Comparison of ENCODE assay signal across 9 cellular contexts in the genomic region with DNA sequence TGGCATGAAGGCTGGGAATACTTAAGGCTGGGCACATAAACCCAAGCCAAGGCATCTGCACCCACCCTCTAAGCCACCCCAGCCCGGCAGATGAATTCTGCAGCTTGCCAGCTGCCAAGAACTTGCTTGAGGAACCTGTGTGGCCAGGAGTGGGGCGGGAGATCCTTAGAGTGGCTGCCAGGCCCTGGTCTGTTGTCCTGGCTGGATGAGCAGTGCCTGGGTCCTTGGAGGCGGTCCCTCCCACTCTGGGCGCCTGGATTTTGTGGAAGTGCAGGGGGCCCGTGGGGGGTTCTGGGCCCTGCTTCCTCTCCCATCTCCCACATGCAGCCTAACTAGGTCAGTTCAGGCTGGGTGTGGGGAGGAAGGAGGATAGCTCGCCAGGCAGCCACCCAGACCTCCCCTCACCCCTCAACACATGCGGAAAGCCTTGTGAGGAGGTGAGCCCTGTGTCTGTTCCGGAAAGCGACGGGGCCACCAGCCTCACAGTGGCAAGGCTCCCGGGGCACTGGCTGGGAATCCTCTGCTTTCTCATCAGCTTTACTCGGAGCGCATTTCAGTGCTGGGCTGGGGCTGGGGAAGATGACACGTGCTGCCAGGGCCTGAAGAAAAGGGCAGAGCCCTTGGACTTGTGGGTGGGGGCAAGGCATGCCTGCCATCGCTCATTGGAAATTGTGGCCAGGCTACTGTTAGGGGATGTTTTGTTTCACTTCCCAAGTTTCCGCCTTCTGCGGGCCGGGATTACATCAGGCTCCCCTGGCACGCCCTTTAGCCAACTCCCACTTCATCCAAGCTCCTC. TPM values are rescaled to one million over a fixed set of nuclear protein-coding genes. Genes with fewer than 3 reads are reported as not detected.
DNase-seq lines count a peak whose midpoint lies in the region; ATAC-seq and TF ChIP-seq lines count a peak whose summit lies in the region.
"Had no signal": no experiment of that assay in that cellular context is flagged by ENCODE, and none has a peak within 500 bp of the region (broad histone marks: within the 10 kb centered on the region; RNA-seq: fewer than 3 reads in every experiment).

No MANE protein-coding gene starts in this region.

- H3K27ac ChIP-seq in upper lobe of left lung = peak overlapping the region; percentile 41 to 84 (median 68)
- H3K27ac ChIP-seq: neural progenitor cell had no signal

- H3K4me1 ChIP-seq in upper lobe of left lung = peaks cover 6 to 25% (median 16%) of the 10 kb centered on the region in 4 donors

- H3K27me3 ChIP-seq in MG63 = no peaks in the 10 kb centered on the region
- peaks cover 0 to 11% (median 2%) of the 10 kb centered on the region in 4 donors for H3K27me3 ChIP-seq in upper lobe of left lung
- H3K27me3 ChIP-seq: neural progenitor cell had no signal

- TF ChIP-seq EP300 in upper lobe of left lung (IDR thresholded peaks at IDR 0.05) = no peak

- DNase-seq in MG63 = peak; percentile 94
- DNase-seq in cardiac fibroblast (ENCODE audit: low read depth in 2 of 2) = peak; percentile 49 to 71
- DNase-seq in lower leg skin (ENCODE audit: low spot score in 2 of 2) = peak; percentile 79 to 95
- DNase-seq in upper lobe of left lung = peak; percentile 66 to 70
- no peak for DNase-seq in DMS153 treated with DMSO at 0.1 percent for 48 hours (lab: John Stamatoyannopoulos, UW; ENCODE audit: unreplicated experiment)
- no peak for DNase-seq in NCI-H1092 treated with DMSO at 0.1 percent for 48 hours (lab: John Stamatoyannopoulos, UW)
- DNase-seq: activated B cell treated with CpG ODN at 0.5 μM for 24 hours had no signal

- no peak for TF ChIP-seq POLR2A in lower leg skin (IDR thresholded peaks at IDR 0.05)
- TF ChIP-seq POLR2A in upper lobe of left lung (IDR thresholded peaks at IDR 0.05) = no peak

- H3K36me3 ChIP-seq in MG63 = no peaks in the 10 kb centered on the region; the same call in 1 of the 2 replicates
- H3K36me3 ChIP-seq in upper lobe of left lung = no peaks in the 10 kb centered on the region
- H3K36me3 ChIP-seq: neural progenitor cell had no signal

- WGBS in lower leg skin, 2 donors = 21 to 24% methylated on average over 18 to 19 of the region's 19 CpGs
- 42 to 74% methylated on average over 5 to 19 of the region's 19 CpGs for WGBS in upper lobe of left lung, 2 donors

- TF ChIP-seq CTCF in cardiac fibroblast (IDR thresholded peaks at IDR 0.05; ENCODE audit: low read depth, low read length) (no peak), lower leg skin (IDR thresholded peaks at IDR 0.05) (no peak), upper lobe of left lung (IDR thresholded peaks at IDR 0.05) (no peak)

- ATAC-seq in upper lobe of left lung (ENCODE audit: low FRiP score in 2 of 2) (peak; percentile 41 to 93), GM19395 (IDR thresholded peaks at IDR 0.05; ENCODE audit: unreplicated experiment) (no peak)

- peak overlapping the region; percentile 15 for H3K4me3 ChIP-seq in MG63
- H3K4me3 ChIP-seq in cardiac fibroblast (replicated peaks in 1 of 2; ENCODE audit: low read depth in 2 of 2, low read length in 2 of 2) = peak overlapping the region in 1 of 2 donors; percentile 18
- no peak overlapping the region for H3K4me3 ChIP-seq in lower leg skin (ENCODE audit: low read depth, poor library complexity, severe bottlenecking)
- H3K4me3 ChIP-seq in upper lobe of left lung = peak overlapping the region in 2 of 4 donors; percentile 8
- H3K4me3 ChIP-seq: neural progenitor cell had no signal

- intact Hi-C loops in lower leg skin (cut with DNase I; ENCODE audit: low total_unique reads) = no loop called here

- H3K9me3 ChIP-seq in MG63 = no peaks in the 10 kb centered on the region
- no peaks in the 10 kb centered on the region for H3K9me3 ChIP-seq in upper lobe of left lung

RNA-seq across cellular contexts. Expression of a gene that starts 8.4 kb away (rescaled TPM):
- total RNA-seq in MG63 (2014; rRNA removed; shearing (Covaris generic); ENCODE audit: low replicate concordance) = 1.3 and 1.4 TPM in 2 replicates
- total RNA-seq in lower leg skin (1 to 10 TPM in 2 of 4 donors, under 1 TPM in 2; 0.23 to 1.8 (median 0.79) TPM), upper lobe of left lung (10 to 100 TPM in 1 of 6 donors, 1 to 10 TPM in 5; 3.0 to 11.0 (median 8.0) TPM)
- total RNA-seq: activated B cell treated with CpG ODN at 0.5 μM for 24 hours had no signal

Comparison
In these comparisons a context has a peak if more than half of its experiments do, and no peak if none do; other contexts are left out.
1. DNase-seq: peak in MG63 (single experiment), cardiac fibroblast (2 of 2), lower leg skin (2 of 2) and upper lobe of left lung (2 of 2); none in DMS153 treated with DMSO at 0.1 percent for 48 hours (single experiment) and NCI-H1092 treated with DMSO at 0.1 percent for 48 hours (single experiment).